18 cellular contexts compared by ENCODE assay signal in the genomic region with DNA sequence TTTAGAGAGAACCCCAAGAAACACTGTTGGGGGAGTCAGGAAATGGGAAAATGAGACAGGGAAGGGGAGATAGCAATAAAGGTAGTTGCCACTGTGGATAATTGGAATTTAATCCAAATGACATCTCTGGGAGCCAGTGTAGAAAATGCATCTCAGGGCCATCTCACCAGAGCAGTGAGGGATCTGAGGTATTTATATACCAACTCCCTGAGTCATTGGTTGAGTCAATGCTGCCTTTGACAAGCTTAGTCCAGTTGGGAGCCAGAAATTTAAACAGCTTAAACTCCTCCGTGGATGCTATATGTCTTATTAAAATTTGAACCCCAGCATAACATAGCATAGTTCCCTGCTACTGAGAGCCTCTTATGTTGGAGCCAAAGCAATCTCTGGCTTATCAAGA.
"Had no signal": no experiment of that assay in that cellular context is flagged by ENCODE, and none has a peak within 500 bp of the region (broad histone marks: within the 10 kb centered on the region; RNA-seq: fewer than 3 reads in every experiment).

No MANE protein-coding gene starts in this region.

- H3K27ac ChIP-seq: breast epithelium, epithelial cell of prostate, pancreas, stomach, testis, upper lobe of right lung had no signal

- H3K4me3 ChIP-seq: breast epithelium, lung, mucosa of descending colon, pancreas, stomach, testis, upper lobe of right lung had no signal

- ATAC-seq: activated CD4-positive, CD25-positive, alpha-beta regulatory T cell treated with anti-CD3 and anti-CD28 coated beads, Interleukin-2, amount 50 U/mL, for 24 hours; effector memory CD8-positive, alpha-beta T cell; mucosa of descending colon; naive thymus-derived CD4-positive, alpha-beta T cell; pancreas; upper lobe of right lung had no signal

- DNase-seq: activated CD4-positive, alpha-beta T cell treated with anti-CD3 and anti-CD28 coated beads, Interleukin-2, amount 50 U/mL, for 1 hour; activated CD8-positive, alpha-beta memory T cell treated with anti-CD3 and anti-CD28 coated beads for 24 hours; activated gamma-delta T cell treated with Interleukin-2 at 50 U/mL for 16 hours; amygdala; effector memory CD8-positive, alpha-beta T cell; mucosa of descending colon; naive thymus-derived CD4-positive, alpha-beta T cell; pancreas; stimulated activated CD4-positive, alpha-beta T cell treated with anti-CD3 and anti-CD28 coated beads, Interleukin-12 subunit alpha, Interleukin-12 subunit beta, amount 100 ng/mL, for 4 hours; stimulated activated CD4-positive, alpha-beta T cell treated with anti-CD3 and anti-CD28 coated beads, Interleukin-2, amount 100 ng/mL, for 24 hours; stomach; T-helper 9 cell; testis; upper lobe of right lung had no signal

- H3K27me3 ChIP-seq: breast epithelium, pancreas, stomach, testis, upper lobe of right lung had no signal

- H3K36me3 ChIP-seq: breast epithelium, pancreas, stomach, upper lobe of right lung had no signal

- H3K9me3 ChIP-seq: breast epithelium, mucosa of descending colon, pancreas, testis, upper lobe of right lung had no signal

- H3K4me1 ChIP-seq: breast epithelium, pancreas, testis, upper lobe of right lung had no signal
